Comparison of ENCODE assay signal across 1 cellular context in genomic region chr4:88807499-88807898, GRCh38.
TF ChIP-seq lines count a peak whose summit lies in the region.

No MANE protein-coding gene starts in this region.

TF ChIP-seq in GM23338, 12 proteins besides CTCF, POLR2A, EP300 and RAD21 (continued from another document):
- TF ChIP-seq, protein P1, sequence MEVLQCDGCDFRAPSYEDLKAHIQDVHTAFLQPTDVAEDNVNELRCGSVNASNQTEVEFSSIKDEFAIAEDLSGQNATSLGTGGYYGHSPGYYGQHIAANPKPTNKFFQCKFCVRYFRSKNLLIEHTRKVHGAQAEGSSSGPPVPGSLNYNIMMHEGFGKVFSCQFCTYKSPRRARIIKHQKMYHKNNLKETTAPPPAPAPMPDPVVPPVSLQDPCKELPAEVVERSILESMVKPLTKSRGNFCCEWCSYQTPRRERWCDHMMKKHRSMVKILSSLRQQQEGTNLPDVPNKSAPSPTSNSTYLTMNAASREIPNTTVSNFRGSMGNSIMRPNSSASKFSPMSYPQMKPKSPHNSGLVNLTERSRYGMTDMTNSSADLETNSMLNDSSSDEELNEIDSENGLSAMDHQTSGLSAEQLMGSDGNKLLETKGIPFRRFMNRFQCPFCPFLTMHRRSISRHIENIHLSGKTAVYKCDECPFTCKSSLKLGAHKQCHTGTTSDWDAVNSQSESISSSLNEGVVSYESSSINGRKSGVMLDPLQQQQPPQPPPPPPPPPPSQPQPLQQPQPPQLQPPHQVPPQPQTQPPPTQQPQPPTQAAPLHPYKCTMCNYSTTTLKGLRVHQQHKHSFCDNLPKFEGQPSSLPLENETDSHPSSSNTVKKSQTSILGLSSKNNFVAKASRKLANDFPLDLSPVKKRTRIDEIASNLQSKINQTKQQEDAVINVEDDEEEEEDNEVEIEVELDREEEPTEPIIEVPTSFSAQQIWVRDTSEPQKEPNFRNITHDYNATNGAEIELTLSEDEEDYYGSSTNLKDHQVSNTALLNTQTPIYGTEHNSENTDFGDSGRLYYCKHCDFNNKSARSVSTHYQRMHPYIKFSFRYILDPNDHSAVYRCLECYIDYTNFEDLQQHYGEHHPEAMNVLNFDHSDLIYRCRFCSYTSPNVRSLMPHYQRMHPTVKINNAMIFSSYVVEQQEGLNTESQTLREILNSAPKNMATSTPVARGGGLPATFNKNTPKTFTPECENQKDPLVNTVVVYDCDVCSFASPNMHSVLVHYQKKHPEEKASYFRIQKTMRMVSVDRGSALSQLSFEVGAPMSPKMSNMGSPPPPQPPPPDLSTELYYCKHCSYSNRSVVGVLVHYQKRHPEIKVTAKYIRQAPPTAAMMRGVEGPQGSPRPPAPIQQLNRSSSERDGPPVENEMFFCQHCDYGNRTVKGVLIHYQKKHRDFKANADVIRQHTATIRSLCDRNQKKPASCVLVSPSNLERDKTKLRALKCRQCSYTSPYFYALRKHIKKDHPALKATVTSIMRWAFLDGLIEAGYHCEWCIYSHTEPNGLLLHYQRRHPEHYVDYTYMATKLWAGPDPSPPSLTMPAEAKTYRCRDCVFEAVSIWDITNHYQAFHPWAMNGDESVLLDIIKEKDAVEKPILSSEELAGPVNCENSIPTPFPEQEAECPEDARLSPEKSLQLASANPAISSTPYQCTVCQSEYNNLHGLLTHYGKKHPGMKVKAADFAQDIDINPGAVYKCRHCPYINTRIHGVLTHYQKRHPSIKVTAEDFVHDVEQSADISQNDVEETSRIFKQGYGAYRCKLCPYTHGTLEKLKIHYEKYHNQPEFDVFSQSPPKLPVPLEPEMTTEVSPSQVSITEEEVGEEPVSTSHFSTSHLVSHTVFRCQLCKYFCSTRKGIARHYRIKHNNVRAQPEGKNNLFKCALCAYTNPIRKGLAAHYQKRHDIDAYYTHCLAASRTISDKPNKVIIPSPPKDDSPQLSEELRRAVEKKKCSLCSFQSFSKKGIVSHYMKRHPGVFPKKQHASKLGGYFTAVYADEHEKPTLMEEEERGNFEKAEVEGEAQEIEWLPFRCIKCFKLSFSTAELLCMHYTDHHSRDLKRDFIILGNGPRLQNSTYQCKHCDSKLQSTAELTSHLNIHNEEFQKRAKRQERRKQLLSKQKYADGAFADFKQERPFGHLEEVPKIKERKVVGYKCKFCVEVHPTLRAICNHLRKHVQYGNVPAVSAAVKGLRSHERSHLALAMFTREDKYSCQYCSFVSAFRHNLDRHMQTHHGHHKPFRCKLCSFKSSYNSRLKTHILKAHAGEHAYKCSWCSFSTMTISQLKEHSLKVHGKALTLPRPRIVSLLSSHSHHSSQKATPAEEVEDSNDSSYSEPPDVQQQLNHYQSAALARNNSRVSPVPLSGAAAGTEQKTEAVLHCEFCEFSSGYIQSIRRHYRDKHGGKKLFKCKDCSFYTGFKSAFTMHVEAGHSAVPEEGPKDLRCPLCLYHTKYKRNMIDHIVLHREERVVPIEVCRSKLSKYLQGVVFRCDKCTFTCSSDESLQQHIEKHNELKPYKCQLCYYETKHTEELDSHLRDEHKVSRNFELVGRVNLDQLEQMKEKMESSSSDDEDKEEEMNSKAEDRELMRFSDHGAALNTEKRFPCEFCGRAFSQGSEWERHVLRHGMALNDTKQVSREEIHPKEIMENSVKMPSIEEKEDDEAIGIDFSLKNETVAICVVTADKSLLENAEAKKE (CRISPR knock-in tag; IDR thresholded peaks at IDR 0.05): no peak
- no peak for TF ChIP-seq EZH2 (IDR thresholded peaks at IDR 0.05; ENCODE audit: low read depth, unreplicated experiment)
- no peak for TF ChIP-seq STAT1 (IDR thresholded peaks at IDR 0.05; ENCODE audit: unreplicated experiment)
- TF ChIP-seq CREB1 (CRISPR knock-in tag; IDR thresholded peaks at IDR 0.05; ENCODE audit: low read depth): no peak
- no peak for TF ChIP-seq REST (IDR thresholded peaks at IDR 0.05; ENCODE audit: unreplicated experiment)
- no peak for TF ChIP-seq JUNB (IDR thresholded peaks at IDR 0.05; ENCODE audit: unreplicated experiment)
- no peak for TF ChIP-seq EZH2phosphoT487 (IDR thresholded peaks at IDR 0.05; ENCODE audit: unreplicated experiment)
- TF ChIP-seq, protein P2, sequence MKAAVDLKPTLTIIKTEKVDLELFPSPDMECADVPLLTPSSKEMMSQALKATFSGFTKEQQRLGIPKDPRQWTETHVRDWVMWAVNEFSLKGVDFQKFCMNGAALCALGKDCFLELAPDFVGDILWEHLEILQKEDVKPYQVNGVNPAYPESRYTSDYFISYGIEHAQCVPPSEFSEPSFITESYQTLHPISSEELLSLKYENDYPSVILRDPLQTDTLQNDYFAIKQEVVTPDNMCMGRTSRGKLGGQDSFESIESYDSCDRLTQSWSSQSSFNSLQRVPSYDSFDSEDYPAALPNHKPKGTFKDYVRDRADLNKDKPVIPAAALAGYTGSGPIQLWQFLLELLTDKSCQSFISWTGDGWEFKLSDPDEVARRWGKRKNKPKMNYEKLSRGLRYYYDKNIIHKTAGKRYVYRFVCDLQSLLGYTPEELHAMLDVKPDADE (IDR thresholded peaks at IDR 0.05): no peak
